ENCODE assay signal across 17 cellular contexts in the genomic region with DNA sequence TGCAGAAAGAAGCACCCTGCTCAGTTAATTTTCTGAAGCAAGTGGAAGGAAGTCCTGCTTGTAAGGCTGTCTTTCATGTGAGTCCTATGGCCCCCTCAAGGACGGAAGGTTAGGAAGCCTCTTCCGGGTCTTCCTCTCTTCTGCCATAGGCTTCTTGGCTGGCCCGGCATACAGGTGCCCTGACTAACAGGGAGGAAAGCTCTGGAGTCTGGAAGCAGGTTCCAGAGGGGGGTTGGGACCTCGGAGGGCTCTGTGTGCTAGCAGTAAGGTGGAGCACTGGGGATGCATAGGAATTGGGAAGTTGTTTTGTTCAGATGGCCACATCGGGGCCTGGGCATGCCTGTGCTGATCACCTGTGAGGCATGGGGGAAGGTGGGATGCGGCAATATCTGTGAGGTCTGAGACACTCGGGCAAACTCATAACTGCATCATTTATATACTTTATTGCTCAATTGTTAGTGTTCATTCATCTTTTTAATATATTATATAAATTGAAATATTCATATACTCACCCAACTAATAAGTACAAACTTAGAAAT. TPM values are rescaled to one million over a fixed set of nuclear protein-coding genes. Genes with fewer than 3 reads are reported as not detected.
A peak's percentile ranks its signal among the peaks of the same experiment; 100 is the strongest.
DNase-seq lines count a peak whose midpoint lies in the region; ATAC-seq and TF ChIP-seq lines count a peak whose summit lies in the region.
"Had no signal": no experiment of that assay in that cellular context is flagged by ENCODE, and none has a peak within 500 bp of the region (broad histone marks: within the 10 kb centered on the region; RNA-seq: fewer than 3 reads in every experiment).

No MANE protein-coding gene starts in this region.

- no peak overlapping the region for H2BK12ac ChIP-seq in H9 (ENCODE audit: insufficient read length, low read depth, low read length)

- TF ChIP-seq CTCF in H9 (conservative IDR thresholded peaks at IDR 0.05) (no peak), WTC11 (IDR thresholded peaks at IDR 0.05) (no peak), endodermal cell (conservative IDR thresholded peaks at IDR 0.05) (no peak), progenitor cell of endocrine pancreas (IDR thresholded peaks at IDR 0.05; ENCODE audit: unreplicated experiment) (no peak)

- H3K4me2 ChIP-seq in H9 (ENCODE audit: insufficient read depth, insufficient read length, low read length) = no peak overlapping the region
- H3K4me2 ChIP-seq: A549 had no signal

- 0 out of 2 replicates have a peak, but pooled peaks cover 2% of the 10 kb centered on the region for H3K79me2 ChIP-seq in H9 (ENCODE audit: insufficient read depth, low read length)

- H3K4me3 ChIP-seq in endodermal cell (ENCODE audit: low read length) = no peak overlapping the region
- no peak overlapping the region for H3K4me3 ChIP-seq in right cardiac atrium (ENCODE audit: low read length)
- H3K4me3 ChIP-seq: A549, HAP-1 had no signal

- no peak overlapping the region for H4K91ac ChIP-seq in H9 (ENCODE audit: insufficient read length, low read depth, low read length)

- H3K56ac ChIP-seq in H9 (ENCODE audit: insufficient read length, low read depth, low read length) = no peak overlapping the region

- H3K14ac ChIP-seq in H9 (ENCODE audit: insufficient read depth, low read length) = no peak overlapping the region; the same call in 1 of the 2 replicates

- H3K36me3 Mint-ChIP-seq in H9 (ENCODE audit: insufficient read depth in 1 of 3, low read depth in 3 of 3) (no peaks in the 10 kb centered on the region), WTC11 (no peaks in the 10 kb centered on the region), endodermal cell (ENCODE audit: low read depth) (no peaks in the 10 kb centered on the region), progenitor cell of endocrine pancreas (ENCODE audit: insufficient read depth) (no peaks in the 10 kb centered on the region)

- H4K8ac ChIP-seq in H9 (replicated peaks; ENCODE audit: insufficient read length, low read depth, low read length) = no peak overlapping the region

- H2BK5ac ChIP-seq in H9 (ENCODE audit: insufficient read length, low read length) = no peak overlapping the region

- intact Hi-C loops in right cardiac atrium (cut with DNase I) = no loop called here

- DNase-seq in H9 (no peak), WTC11 (ENCODE audit: low spot score) (peak; percentile 28), endodermal cell (peak; percentile 57), right cardiac atrium (no peak), 8988T (no peak), dedifferentiated amniotic fluid mesenchymal stem cell (ENCODE audit: extremely low spot score) (no peak), progenitor cell of endocrine pancreas (ENCODE audit: low spot score, unreplicated experiment) (no peak)
- DNase-seq: BE2C; Caco-2; CD8-positive, alpha-beta memory T cell; DND-41; GDM1; GOT3; HFFc6 had no signal

- no peaks in the 10 kb centered on the region for H4K20me1 ChIP-seq in H9 (ENCODE audit: control insufficient read depth, insufficient read depth, insufficient read length)

- H3K23ac ChIP-seq in H9 (ENCODE audit: insufficient read length, low read depth, low read length) = no peak overlapping the region

- no peaks in the 10 kb centered on the region; the same call in 1 of the 2 replicates for H3K27me3 Mint-ChIP-seq in H9 (ENCODE audit: low read depth)
- no peaks in the 10 kb centered on the region for H3K27me3 Mint-ChIP-seq in WTC11 (ENCODE audit: low read depth)
- no peaks in the 10 kb centered on the region for H3K27me3 Mint-ChIP-seq in endodermal cell (ENCODE audit: insufficient read depth)
- no peaks in the 10 kb centered on the region for H3K27me3 Mint-ChIP-seq in progenitor cell of endocrine pancreas
- H3K27me3 Mint-ChIP-seq: CD8-positive, alpha-beta memory T cell had no signal

- ATAC-seq in WTC11 = peak; percentile 77
- no peak for ATAC-seq in right cardiac atrium
- ATAC-seq: A549 had no signal

- peaks cover 3% of the 10 kb centered on the region for H3K79me1 ChIP-seq in H9 (ENCODE audit: insufficient read depth, low read depth, low read length, poor library complexity, severe bottlenecking)

- POLR2A ChIA-PET in WTC11 (lab: Charles Lee) = interaction anchor here (1.3 kb wide), 1 partner anchor 39 kb away, joined by 3 read pairs; no protein-coding TSS in a partner anchor

- H3K27ac ChIP-seq in H9 (ENCODE audit: insufficient read length, low read depth, low read length) = no peak overlapping the region
- no peak overlapping the region for H3K27ac ChIP-seq in endodermal cell (ENCODE audit: low read depth, low read length)
- no peak overlapping the region for H3K27ac ChIP-seq in right cardiac atrium (ENCODE audit: low read length)
- H3K27ac ChIP-seq: A549, HL-60 had no signal

- CTCF ChIA-PET in WTC11 (lab: Charles Lee) = interaction anchor here (2.1 kb wide), 1 partner anchor 50 kb away, joined by 10 read pairs; no protein-coding TSS in a partner anchor

- H2BK120ac ChIP-seq in H9 (ENCODE audit: low read depth, low read length, poor library complexity, severe bottlenecking) = no peak overlapping the region

- WGBS in H9 (ENCODE audit: extremely low coverage, insufficient read length, low lambda C conversion rate) = no CpG with 5 or more reads among the region's 7 CpGs
- 81 to 91% methylated on average over 4 to 7 of the region's 7 CpGs for WGBS in endodermal cell (ENCODE audit: insufficient coverage in 1 of 2, insufficient read length in 1 of 2), 2 experiments
- WGBS in right cardiac atrium = 83% methylated on average over 7 of the region's 7 CpGs

- H3K4me3 Mint-ChIP-seq in H9 (no peak overlapping the region), WTC11 (no peak overlapping the region), endodermal cell (no peak overlapping the region), progenitor cell of endocrine pancreas (ENCODE audit: low read depth) (no peak overlapping the region)
- H3K4me3 Mint-ChIP-seq: CD8-positive, alpha-beta memory T cell; HFFc6 had no signal

- H3K4me1 Mint-ChIP-seq in H9 (peaks cover 7 to 11% of the 10 kb centered on the region in 2 experiments), WTC11 (peaks cover 9% of the 10 kb centered on the region), endodermal cell (no peaks in the 10 kb centered on the region), progenitor cell of endocrine pancreas (ENCODE audit: low read depth) (no peaks in the 10 kb centered on the region)

- H3K27ac Mint-ChIP-seq in H9 (peak overlapping the region in 2 of 3 experiments; percentile 32 to 64; a peak in 1 of 7 replicates), WTC11 (0 out of 2 replicates have a peak overlapping the region, but pooled peaks have one; percentile 27), endodermal cell (no peak overlapping the region), progenitor cell of endocrine pancreas (no peak overlapping the region)
- H3K27ac Mint-ChIP-seq: CD8-positive, alpha-beta memory T cell; HFFc6 had no signal

- H2AFZ ChIP-seq in H9 (ENCODE audit: low read length) = no peak overlapping the region

- no peak overlapping the region for H2BK20ac ChIP-seq in H9 (ENCODE audit: low read depth, low read length, poor library complexity, severe bottlenecking)

- no peak overlapping the region for H2AK5ac ChIP-seq in H9 (ENCODE audit: insufficient read length, low read length)

- no peak overlapping the region for H3T11ph ChIP-seq in H9 (ENCODE audit: low read length)

- H3K27me3 ChIP-seq in H9 (ENCODE audit: insufficient read depth, low read length) (no peaks in the 10 kb centered on the region), endodermal cell (ENCODE audit: control insufficient read depth, insufficient read depth, low read length, poor library complexity, severe bottlenecking) (no peaks in the 10 kb centered on the region), right cardiac atrium (ENCODE audit: control insufficient read depth, insufficient read depth) (no peaks in the 10 kb centered on the region)
- H3K27me3 ChIP-seq: BE2C had no signal

- H3K18ac ChIP-seq in H9 (ENCODE audit: insufficient read length, low read depth, low read length) = no peak overlapping the region

- H3K4ac ChIP-seq in H9 (ENCODE audit: low read depth, low read length) = no peak overlapping the region

- H3K9me3 Mint-ChIP-seq in H9 (no peaks in the 10 kb centered on the region), WTC11 (no peaks in the 10 kb centered on the region), endodermal cell (no peaks in the 10 kb centered on the region), progenitor cell of endocrine pancreas (ENCODE audit: low read depth) (no peaks in the 10 kb centered on the region)
- H3K9me3 Mint-ChIP-seq: CD8-positive, alpha-beta memory T cell; HFFc6 had no signal

- no peak overlapping the region for H3K9ac ChIP-seq in H9 (ENCODE audit: extremely low read depth, insufficient read length, low read length)
- no peak overlapping the region for H3K9ac ChIP-seq in endodermal cell (ENCODE audit: extremely low read depth, low read length, poor library complexity, severe bottlenecking)

- no peaks in the 10 kb centered on the region for H3K23me2 ChIP-seq in H9 (ENCODE audit: insufficient read length, low read depth, low read length, poor library complexity, severe bottlenecking)

- H2BK15ac ChIP-seq in H9 (ENCODE audit: low read depth, low read length) = no peak overlapping the region

- H3K9me3 ChIP-seq in H9 (ENCODE audit: control insufficient read depth, low read depth, low read length) = no peaks in the 10 kb centered on the region
- no peaks in the 10 kb centered on the region for H3K9me3 ChIP-seq in endodermal cell (ENCODE audit: control insufficient read depth, low read length)
- no peaks in the 10 kb centered on the region for H3K9me3 ChIP-seq in right cardiac atrium (ENCODE audit: control insufficient read depth, low read length)
- H3K9me3 ChIP-seq: A549, BE2C, Caco-2, HAP-1 had no signal

- H4K5ac ChIP-seq in H9 (ENCODE audit: insufficient read length, low read depth, low read length) = no peak overlapping the region

- H3K36me3 ChIP-seq in endodermal cell (ENCODE audit: control insufficient read depth, insufficient read depth, low read length) = no peaks in the 10 kb centered on the region
- H3K36me3 ChIP-seq: BE2C, HAP-1 had no signal

- no peaks in the 10 kb centered on the region for H3K4me1 ChIP-seq in H9 (ENCODE audit: insufficient read depth, low read length)
- H3K4me1 ChIP-seq in endodermal cell (ENCODE audit: control insufficient read depth, insufficient read depth, low read length) = no peaks in the 10 kb centered on the region
- H3K4me1 ChIP-seq in right cardiac atrium (ENCODE audit: control insufficient read depth, insufficient read depth, low read length) = peaks cover 2% of the 10 kb centered on the region
- H3K4me1 ChIP-seq: A549, BE2C, HAP-1 had no signal

RNA-seq across cellular contexts. Expression of a gene that starts 49.6 kb away (rescaled TPM):
- total RNA-seq in H9 (2021) (30.6 and 34.2 TPM in 2 replicates), WTC11 (2021) (34.6 to 41.0 TPM (median 34.8 TPM) in 3 replicates), endodermal cell (10 to 100 TPM; 29.8 to 31.0 TPM), right cardiac atrium (100 to 1,000 TPM; 201 to 249 (median 232) TPM), progenitor cell of endocrine pancreas (53.8 and 55.5 TPM in 2 replicates)
- 44.2 TPM for polyA plus RNA-seq in endodermal cell (2013, experiment 1 of 2)
- polyA plus RNA-seq in endodermal cell (2013, experiment 2 of 2) = 40.5 TPM
- polyA plus RNA-seq in right cardiac atrium = 91.7 TPM

Comparison
In these comparisons a context has a peak if more than half of its experiments do, and no peak if none do; other contexts are left out.
1. DNase-seq: peak in WTC11 (single experiment) and endodermal cell (single experiment); none in H9 (single experiment), right cardiac atrium (0 of 3), 8988T (single experiment), dedifferentiated amniotic fluid mesenchymal stem cell (single experiment) and progenitor cell of endocrine pancreas (single experiment).
2. H3K27ac Mint-ChIP-seq: peak in H9 (2 of 3) and WTC11 (single experiment); none in endodermal cell (single experiment) and progenitor cell of endocrine pancreas (single experiment).